8 cellular contexts compared by ENCODE assay signal in genomic region chr10:101042667-101043355, GRCh38. TPM values are rescaled to one million over a fixed set of nuclear protein-coding genes. Genes with fewer than 3 reads are reported as not detected.
DNase-seq lines count a peak whose midpoint lies in the region; ATAC-seq and TF ChIP-seq lines count a peak whose summit lies in the region.

No MANE protein-coding gene starts in this region.

- peak overlapping the region; percentile 92 for H2AFZ ChIP-seq in osteoblast (ENCODE audit: low read length)

- H3K27ac ChIP-seq in SK-N-MC (peak overlapping the region; percentile 67; the same call in 1 of the 2 replicates), osteoblast (ENCODE audit: low read depth, low read length) (peak overlapping the region; percentile 87), thoracic aorta (peak overlapping the region; percentile 89 to 95)

- DNase-seq in GM04503 (ENCODE audit: low read depth) (peak; percentile 90), HEK293T (ENCODE audit: extremely low spot score) (peak; percentile 95), NAMALWA (ENCODE audit: low spot score) (peak; percentile 93), SK-N-MC (ENCODE audit: low read depth, low spot score) (no peak), glomerular visceral epithelial cell (ENCODE audit: extremely low spot score) (peak; percentile 99), osteoblast (ENCODE audit: insufficient read length, low spot score, missing footprints) (peak; percentile 99), thoracic aorta (ENCODE audit: low spot score) (peak; percentile 98)
- DNase-seq in activated naive CD4-positive, alpha-beta T cell treated with anti-CD3 and anti-CD28 coated beads, Interleukin-2, amount 50 U/mL, for 72 hours (ENCODE audit: low spot score in 2 of 2): peak; percentile 87 to 91

- peak overlapping the region; percentile 85 to 97 for H3K27ac Mint-ChIP-seq in activated naive CD4-positive, alpha-beta T cell treated with anti-CD3 and anti-CD28 coated beads, Interleukin-2, amount 50 U/mL, for 72 hours

- H3K79me2 ChIP-seq in osteoblast (ENCODE audit: insufficient read depth, low read length): no peaks in the 10 kb centered on the region

- POLR2A ChIA-PET in HEK293T (lab: Yijun Ruan, JAX): interaction anchor here (0.7 to 5.5 kb wide), 25 partner anchors 8 to 233 kb away, joined by 3 to 61 read pairs (median 5); partner anchors contain the start of genes KAZALD1, LZTS2, PDZD7 and SFXN3

- no peaks in the 10 kb centered on the region for H3K9me3 Mint-ChIP-seq in activated naive CD4-positive, alpha-beta T cell treated with anti-CD3 and anti-CD28 coated beads, Interleukin-2, amount 50 U/mL, for 72 hours

- peaks cover 26% of the 10 kb centered on the region for H3K4me1 ChIP-seq in osteoblast (ENCODE audit: insufficient read depth, low read length)
- H3K4me1 ChIP-seq in thoracic aorta (ENCODE audit: control insufficient read depth in 1 of 2, low read depth in 2 of 2): peaks cover 9 to 18% of the 10 kb centered on the region in 2 donors

- peak overlapping the region; percentile 89 for H3K4me2 ChIP-seq in osteoblast (ENCODE audit: insufficient read depth, low read length)

- H3K9me3 ChIP-seq in SK-N-MC (ENCODE audit: low read depth, low read length): no peaks in the 10 kb centered on the region
- H3K9me3 ChIP-seq in osteoblast (ENCODE audit: low read depth, low read length): no peaks in the 10 kb centered on the region
- H3K9me3 ChIP-seq in thoracic aorta: no peaks in the 10 kb centered on the region

- H3K4me3 ChIP-seq in SK-N-MC: peak overlapping the region; percentile 79
- H3K4me3 ChIP-seq in osteoblast (ENCODE audit: insufficient read depth, low read length): peak overlapping the region; percentile 77
- peak overlapping the region; percentile 78 for H3K4me3 ChIP-seq in thoracic aorta

- peak overlapping the region; percentile 67 for H3K9ac ChIP-seq in SK-N-MC (ENCODE audit: insufficient read length)

- CTCF ChIA-PET in HEK293T (lab: Yijun Ruan, JAX): interaction anchor here (0.5 to 4.0 kb wide), 12 partner anchors 10 to 406 kb away, joined by 3 to 63 read pairs (median 11); partner anchors contain the start of genes KAZALD1, PDZD7 and SFXN3

- peak; percentile 95 to 97 for ATAC-seq in activated naive CD4-positive, alpha-beta T cell treated with anti-CD3 and anti-CD28 coated beads, Interleukin-2, amount 50 U/mL, for 72 hours
- ATAC-seq in thoracic aorta (ENCODE audit: insufficient number of reproducible peaks, low FRiP score, low read depth): peak; percentile 94

- no peak for TF ChIP-seq CTCF in osteoblast (IDR thresholded peaks at IDR 0.05; ENCODE audit: extremely low read depth, low read depth, low read length)
- no peak for TF ChIP-seq CTCF in thoracic aorta (IDR thresholded peaks at IDR 0.05)

- peaks cover 14% of the 10 kb centered on the region for H4K20me1 ChIP-seq in osteoblast (ENCODE audit: insufficient read depth, low read length)

- H3K36me3 ChIP-seq in SK-N-MC (ENCODE audit: insufficient read depth, low read length): no peaks in the 10 kb centered on the region
- peaks cover 28% of the 10 kb centered on the region for H3K36me3 ChIP-seq in osteoblast (ENCODE audit: insufficient read depth, low read length)
- peaks cover 16% of the 10 kb centered on the region for H3K36me3 ChIP-seq in thoracic aorta

- H3K27me3 ChIP-seq in osteoblast (ENCODE audit: insufficient read depth, low read length) (peaks cover 11% of the 10 kb centered on the region), thoracic aorta (replicated peaks; ENCODE audit: insufficient read depth) (peaks cover 7% of the 10 kb centered on the region)

- no peaks in the 10 kb centered on the region for H3K36me3 Mint-ChIP-seq in activated naive CD4-positive, alpha-beta T cell treated with anti-CD3 and anti-CD28 coated beads, Interleukin-2, amount 50 U/mL, for 72 hours

TF ChIP-seq in HEK293T, 16 proteins besides CTCF, POLR2A, EP300 and RAD21:
- TF ChIP-seq FOXK2 (IDR thresholded peaks at IDR 0.05) (no peak), ARNT (IDR thresholded peaks at IDR 0.05) (no peak), ELF4 (IDR thresholded peaks at IDR 0.05) (peak; percentile 42), SUZ12 (IDR thresholded peaks at IDR 0.05) (no peak), FOXM1 (IDR thresholded peaks at IDR 0.05; ENCODE audit: borderline replicate concordance) (no peak), ZNF384 (IDR thresholded peaks at IDR 0.05) (peak; percentile 52; the same call in 1 of the 2 replicates), HDGF (IDR thresholded peaks at IDR 0.05; ENCODE audit: borderline replicate concordance) (0 out of 2 replicates have a peak, but pooled peaks have one; percentile 43), FOXA1 (IDR thresholded peaks at IDR 0.05) (no peak), L3MBTL2 (conservative IDR thresholded peaks at IDR 0.05) (peak; percentile 66), PKNOX1 (IDR thresholded peaks at IDR 0.05) (peak; percentile 99), NFRKB (IDR thresholded peaks at IDR 0.05) (no peak)

RNA-seq across cellular contexts. Expression of gene SFXN3, which starts 11.8 kb away (rescaled TPM):
- 10 to 100 TPM; 36.9 to 43.9 TPM for total RNA-seq in activated naive CD4-positive, alpha-beta T cell treated with anti-CD3 and anti-CD28 coated beads, Interleukin-2, amount 50 U/mL, for 72 hours
- total RNA-seq in osteoblast (103 and 106 TPM in 2 replicates), thoracic aorta (100 to 1,000 TPM; 136 to 206 TPM)

RNA-seq across cellular contexts. Expression of gene PDZD7, which starts 11.9 kb away (rescaled TPM):
- total RNA-seq in activated naive CD4-positive, alpha-beta T cell treated with anti-CD3 and anti-CD28 coated beads, Interleukin-2, amount 50 U/mL, for 72 hours: 1 to 10 TPM in 1 of 2 donors, under 1 TPM in 1; 0.80 to 1.3 TPM
- total RNA-seq in osteoblast (0.72 and 1.2 TPM in 2 replicates), thoracic aorta (1 to 10 TPM in 1 of 2 donors, under 1 TPM in 1; 0.14 to 1.1 TPM)

RNA-seq across cellular contexts. Expression of gene KAZALD1, which starts 19.0 kb away (rescaled TPM):
- total RNA-seq in activated naive CD4-positive, alpha-beta T cell treated with anti-CD3 and anti-CD28 coated beads, Interleukin-2, amount 50 U/mL, for 72 hours: 1 to 10 TPM in 1 of 2 donors, under 1 TPM in 1; 0.60 to 1.3 TPM
- 26.4 and 30.1 TPM in 2 replicates for total RNA-seq in osteoblast
- total RNA-seq in thoracic aorta: 10 to 100 TPM; 30.0 to 34.1 TPM

RNA-seq across cellular contexts. Expression of gene LZTS2, which starts 43.2 kb away (rescaled TPM):
- 10 to 100 TPM in 1 of 2 donors, 1 to 10 TPM in 1; 6.8 to 19.2 TPM for total RNA-seq in activated naive CD4-positive, alpha-beta T cell treated with anti-CD3 and anti-CD28 coated beads, Interleukin-2, amount 50 U/mL, for 72 hours
- 117 and 127 TPM in 2 replicates for total RNA-seq in osteoblast
- total RNA-seq in thoracic aorta: 100 to 1,000 TPM; 127 to 165 TPM

RNA-seq across cellular contexts. Expression of gene TWNK, which starts 55.5 kb away (rescaled TPM):
- total RNA-seq in activated naive CD4-positive, alpha-beta T cell treated with anti-CD3 and anti-CD28 coated beads, Interleukin-2, amount 50 U/mL, for 72 hours: 10 to 100 TPM; 11.6 to 17.0 TPM
- total RNA-seq in osteoblast (3.2 and 3.3 TPM in 2 replicates), thoracic aorta (10 to 100 TPM in 1 of 2 donors, 1 to 10 TPM in 1; 5.3 to 16.6 TPM)

Comparison
In these comparisons a context has a peak if more than half of its experiments do, and no peak if none do; other contexts are left out.
1. RNA of gene KAZALD1, which starts 19.0 kb away (total RNA-seq): 30.0 to 34.1 TPM in thoracic aorta and 26.4 to 30.1 TPM in osteoblast; 0.60 to 1.3 TPM in activated naive CD4-positive, alpha-beta T cell treated with anti-CD3 and anti-CD28 coated beads, Interleukin-2, amount 50 U/mL, for 72 hours; every median in the first group is over 10 times any median in the second.
2. Peak in every context shown above with its lines, with median percentiles within 50 percentile points of each other: H3K27ac ChIP-seq and H3K4me3 ChIP-seq.